Comparison of ENCODE assay signal across 27 cellular contexts in the genomic region with DNA sequence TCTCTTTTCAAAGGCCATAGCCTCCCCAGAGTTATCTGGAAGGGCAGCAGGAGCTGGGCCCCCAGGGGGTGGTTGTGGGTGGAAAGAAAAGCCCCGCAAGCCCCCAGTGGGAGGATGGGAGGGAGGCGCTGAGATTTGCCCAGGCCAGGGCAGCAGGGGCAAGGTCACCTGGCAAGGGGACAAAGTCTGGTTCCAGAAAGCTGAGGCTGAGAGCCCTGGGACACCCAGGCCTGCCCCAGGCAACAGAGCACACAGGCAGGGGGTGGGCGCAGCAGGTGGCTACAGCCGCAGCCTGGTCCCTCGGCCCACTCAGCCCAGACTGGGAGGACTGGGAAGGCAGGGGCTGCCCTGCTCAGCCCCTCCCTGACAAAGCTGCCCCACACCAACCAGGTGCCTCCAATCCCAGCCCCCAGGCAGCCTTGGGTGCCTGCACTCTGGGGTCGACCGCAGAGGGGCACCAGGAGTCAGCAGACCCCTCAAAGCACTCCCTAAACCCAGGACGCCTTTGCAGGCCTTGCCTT. TPM values are rescaled to one million over a fixed set of nuclear protein-coding genes. Genes with fewer than 3 reads are reported as not detected.
"Had no signal": no experiment of that assay in that cellular context is flagged by ENCODE, and none has a peak within 500 bp of the region (broad histone marks: within the 10 kb centered on the region; RNA-seq: fewer than 3 reads in every experiment).

No MANE protein-coding gene starts in this region.

- H3K4me1 Mint-ChIP-seq: activated CD4-positive, alpha-beta T cell treated with anti-CD3 and anti-CD28 coated beads, Interleukin-2, amount 10 ng/mL, durations not matched to agents 7 days and 5 days had no signal

- H3K27ac Mint-ChIP-seq: activated CD4-positive, alpha-beta memory T cell treated with anti-CD3 and anti-CD28 coated beads for 36 hours; activated CD4-positive, alpha-beta T cell treated with anti-CD3 and anti-CD28 coated beads, Interleukin-2, amount 10 ng/mL, durations not matched to agents 7 days and 5 days; activated naive CD4-positive, alpha-beta T cell treated with anti-CD3 and anti-CD28 coated beads, Interleukin-2, amount 50 U/mL, for 72 hours had no signal

- H3K27me3 ChIP-seq: brain microvascular endothelial cell, cardiac muscle cell, MG63 had no signal

- H3K36me3 Mint-ChIP-seq: activated CD4-positive, alpha-beta memory T cell treated with anti-CD3 and anti-CD28 coated beads for 36 hours; activated naive CD4-positive, alpha-beta T cell treated with anti-CD3 and anti-CD28 coated beads, Interleukin-2, amount 50 U/mL, for 72 hours had no signal

- H3K4me3 ChIP-seq: cardiac muscle cell, MG63, SK-N-MC had no signal

- ATAC-seq: Panc1, Right ventricle myocardium inferior had no signal

- H3K27me3 Mint-ChIP-seq: activated CD4-positive, alpha-beta memory T cell treated with anti-CD3 and anti-CD28 coated beads for 36 hours; activated CD4-positive, alpha-beta T cell treated with anti-CD3 and anti-CD28 coated beads, Interleukin-2, amount 10 ng/mL, durations not matched to agents 7 days and 5 days had no signal

- H3K4me3 Mint-ChIP-seq: activated CD4-positive, alpha-beta memory T cell treated with anti-CD3 and anti-CD28 coated beads for 36 hours; activated CD4-positive, alpha-beta T cell treated with anti-CD3 and anti-CD28 coated beads, Interleukin-2, amount 10 ng/mL, durations not matched to agents 7 days and 5 days had no signal

- H3K9me3 ChIP-seq: MG63 had no signal

- H3K27ac ChIP-seq: brain microvascular endothelial cell, cardiac muscle cell, SK-N-MC, VCaP had no signal

- DNase-seq: activated CD4-positive, alpha-beta memory T cell treated with anti-CD3 and anti-CD28 coated beads for 36 hours; activated CD4-positive, alpha-beta T cell treated with anti-CD3 and anti-CD28 coated beads, Interleukin-2, amount 10 ng/mL, durations not matched to agents 7 days and 5 days; activated CD4-positive, CD25-positive, alpha-beta regulatory T cell; activated CD8-positive, alpha-beta memory T cell treated with anti-CD3 and anti-CD28 coated beads for 24 hours; activated effector memory CD4-positive, alpha-beta T cell treated with anti-CD3 and anti-CD28 coated beads, Interleukin-2, amount 50 U/mL, for 16 hours; activated naive CD4-positive, alpha-beta T cell treated with Interleukin-2 at 50 U/mL for 16 hours; brain microvascular endothelial cell; MG63; MV-4-11; NCI-H1092 treated with DMSO at 0.1 percent for 48 hours; NCI-H1417 treated with DMSO at 0.1 percent for 48 hours; NCI-H1694; NCI-H2029; NCI-H2107; NCI-H2171 treated with DMSO at 0.1 percent for 48 hours; NCI-H226; NCI-H526 treated with DMSO at 0.1 percent for 48 hours; OCI-M1; RPMI8226; T-helper 1 cell had no signal

- H3K9me3 Mint-ChIP-seq: activated CD4-positive, alpha-beta memory T cell treated with anti-CD3 and anti-CD28 coated beads for 36 hours; activated CD4-positive, alpha-beta T cell treated with anti-CD3 and anti-CD28 coated beads, Interleukin-2, amount 10 ng/mL, durations not matched to agents 7 days and 5 days; activated naive CD4-positive, alpha-beta T cell treated with anti-CD3 and anti-CD28 coated beads, Interleukin-2, amount 50 U/mL, for 72 hours had no signal

- H3K36me3 ChIP-seq: brain microvascular endothelial cell, cardiac muscle cell had no signal

RNA-seq across cellular contexts. Expression of gene GSG1L, which starts 23.7 kb away (rescaled TPM):
- total RNA-seq: activated CD4-positive, alpha-beta T cell treated with anti-CD3 and anti-CD28 coated beads, Interleukin-2, amount 10 ng/mL, durations not matched to agents 7 days and 5 days; cardiac muscle cell; NCI-H460 had no signal
- polyA plus RNA-seq: cardiac muscle cell had no signal
